8 cellular contexts compared by ENCODE assay signal in the genomic region with DNA sequence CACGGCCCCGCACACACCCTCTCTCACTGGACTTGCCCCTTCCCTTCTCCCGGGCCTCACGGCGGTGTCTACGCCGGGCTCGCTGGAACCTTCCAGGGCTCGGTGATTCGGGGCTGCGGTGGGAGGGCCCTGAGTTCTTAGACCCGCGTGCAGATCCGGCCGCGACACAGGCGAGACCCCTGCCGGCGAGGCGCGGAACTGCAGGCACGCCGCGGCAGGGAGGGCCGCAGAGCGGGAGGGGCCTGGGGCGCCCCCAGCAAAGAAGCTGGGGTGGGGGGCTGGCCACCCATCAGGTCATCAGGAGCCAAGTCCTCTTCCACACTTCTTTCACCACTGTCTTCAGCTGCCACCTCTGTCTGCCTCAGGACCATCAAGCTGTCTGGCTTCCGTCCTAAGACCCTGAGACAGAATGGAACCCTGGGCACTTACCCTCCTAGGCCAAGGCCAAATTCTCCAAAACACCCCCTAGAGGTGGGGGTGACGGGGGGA.
A peak's percentile ranks its signal among the peaks of the same experiment; 100 is the strongest.
DNase-seq lines count a peak whose midpoint lies in the region; ATAC-seq and TF ChIP-seq lines count a peak whose summit lies in the region.

No MANE protein-coding gene starts in this region.

- ATAC-seq in WTC11: peak; percentile 86

- POLR2A ChIA-PET in WTC11 (lab: Charles Lee): no interaction called here

- no peaks in the 10 kb centered on the region for H3K27me3 ChIP-seq in H7 (ENCODE audit: control insufficient read depth, insufficient read depth, low read length)

- H3K27ac Mint-ChIP-seq in WTC11: no peak overlapping the region

- in situ Hi-C loops in T47D (cut with HindIII; ENCODE audit: low pct_unique_long_range_greater_than_20kb, low sequenced_read_pairs): no loop called here

- peak; percentile 100 for TF ChIP-seq CTCF in WTC11 (IDR thresholded peaks at IDR 0.05)

- CTCF ChIA-PET in WTC11 (lab: Charles Lee): interaction anchor here (0.6 to 3.8 kb wide), 51 partner anchors 9 to 473 kb away, joined by 3 to 38 read pairs (median 4); a partner anchor contains a TSS

- H3K4me1 Mint-ChIP-seq in WTC11: peaks cover 30% of the 10 kb centered on the region

- no peaks in the 10 kb centered on the region for H3K36me3 Mint-ChIP-seq in WTC11

- H3K27me3 Mint-ChIP-seq in WTC11 (ENCODE audit: low read depth): no peaks in the 10 kb centered on the region

- no peaks in the 10 kb centered on the region; the same call in 1 of the 2 replicates for H3K36me3 ChIP-seq in H7 (replicated peaks; ENCODE audit: control insufficient read depth, insufficient read depth, low read length)

- no peaks in the 10 kb centered on the region for H3K9me3 Mint-ChIP-seq in WTC11

- DNase-seq in DMS79 (lab: John Stamatoyannopoulos, UW) (peak; percentile 52), H7 (peak; percentile 95), NCI-H146 (lab: John Stamatoyannopoulos, UW) (peak; percentile 71), WTC11 (ENCODE audit: low spot score) (peak; percentile 78), T47D (ENCODE audit: low read depth in 1 of 2, low spot score in 1 of 2) (peak; percentile 77 to 88), iris pigment epithelial cell (ENCODE audit: low read depth) (peak; percentile 56), NCI-H526 treated with DMSO at 0.1 percent for 48 hours (lab: John Stamatoyannopoulos, UW) (no peak)
- peak; percentile 38 to 52 (median 49) for DNase-seq in stimulated activated CD4-positive, alpha-beta T cell treated with anti-CD3 and anti-CD28 coated beads, Interleukin-1b, Interleukin-23, amount 100 ng/mL, for 24 hours (ENCODE audit: low read depth in 4 of 4, low spot score in 1 of 4)

- H3K4me3 Mint-ChIP-seq in WTC11: peak overlapping the region; percentile 57

- no peak overlapping the region for H3K4me3 ChIP-seq in H7 (ENCODE audit: insufficient read depth, low read depth, low read length)

TF ChIP-seq in WTC11, 78 proteins besides CTCF, POLR2A, EP300 and RAD21:
- TF ChIP-seq TEAD1 (CRISPR knock-in tag; IDR thresholded peaks at IDR 0.05): 0 out of 2 replicates have a peak, but pooled peaks have one; percentile 19
- TF ChIP-seq, protein P1, sequence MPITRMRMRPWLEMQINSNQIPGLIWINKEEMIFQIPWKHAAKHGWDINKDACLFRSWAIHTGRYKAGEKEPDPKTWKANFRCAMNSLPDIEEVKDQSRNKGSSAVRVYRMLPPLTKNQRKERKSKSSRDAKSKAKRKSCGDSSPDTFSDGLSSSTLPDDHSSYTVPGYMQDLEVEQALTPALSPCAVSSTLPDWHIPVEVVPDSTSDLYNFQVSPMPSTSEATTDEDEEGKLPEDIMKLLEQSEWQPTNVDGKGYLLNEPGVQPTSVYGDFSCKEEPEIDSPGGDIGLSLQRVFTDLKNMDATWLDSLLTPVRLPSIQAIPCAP (CRISPR knock-in tag; IDR thresholded peaks at IDR 0.05): no peak
- TF ChIP-seq, protein P2, sequence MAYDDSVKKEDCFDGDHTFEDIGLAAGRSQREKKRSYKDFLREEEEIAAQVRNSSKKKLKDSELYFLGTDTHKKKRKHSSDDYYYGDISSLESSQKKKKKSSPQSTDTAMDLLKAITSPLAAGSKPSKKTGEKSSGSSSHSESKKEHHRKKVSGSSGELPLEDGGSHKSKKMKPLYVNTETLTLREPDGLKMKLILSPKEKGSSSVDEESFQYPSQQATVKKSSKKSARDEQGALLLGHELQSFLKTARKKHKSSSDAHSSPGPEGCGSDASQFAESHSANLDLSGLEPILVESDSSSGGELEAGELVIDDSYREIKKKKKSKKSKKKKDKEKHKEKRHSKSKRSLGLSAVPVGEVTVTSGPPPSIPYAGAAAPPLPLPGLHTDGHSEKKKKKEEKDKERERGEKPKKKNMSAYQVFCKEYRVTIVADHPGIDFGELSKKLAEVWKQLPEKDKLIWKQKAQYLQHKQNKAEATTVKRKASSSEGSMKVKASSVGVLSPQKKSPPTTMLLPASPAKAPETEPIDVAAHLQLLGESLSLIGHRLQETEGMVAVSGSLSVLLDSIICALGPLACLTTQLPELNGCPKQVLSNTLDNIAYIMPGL (CRISPR knock-in tag; IDR thresholded peaks at IDR 0.05): peak; percentile 68; the same call in 1 of the 2 replicates
- TF ChIP-seq, protein P3, sequence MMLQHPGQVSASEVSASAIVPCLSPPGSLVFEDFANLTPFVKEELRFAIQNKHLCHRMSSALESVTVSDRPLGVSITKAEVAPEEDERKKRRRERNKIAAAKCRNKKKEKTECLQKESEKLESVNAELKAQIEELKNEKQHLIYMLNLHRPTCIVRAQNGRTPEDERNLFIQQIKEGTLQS (CRISPR knock-in tag; conservative IDR thresholded peaks at IDR 0.05): no peak
- no peak for TF ChIP-seq SMAD4 (CRISPR knock-in tag; IDR thresholded peaks at IDR 0.05)
